ENCODE assay signal across 8 cellular contexts in the genomic region with DNA sequence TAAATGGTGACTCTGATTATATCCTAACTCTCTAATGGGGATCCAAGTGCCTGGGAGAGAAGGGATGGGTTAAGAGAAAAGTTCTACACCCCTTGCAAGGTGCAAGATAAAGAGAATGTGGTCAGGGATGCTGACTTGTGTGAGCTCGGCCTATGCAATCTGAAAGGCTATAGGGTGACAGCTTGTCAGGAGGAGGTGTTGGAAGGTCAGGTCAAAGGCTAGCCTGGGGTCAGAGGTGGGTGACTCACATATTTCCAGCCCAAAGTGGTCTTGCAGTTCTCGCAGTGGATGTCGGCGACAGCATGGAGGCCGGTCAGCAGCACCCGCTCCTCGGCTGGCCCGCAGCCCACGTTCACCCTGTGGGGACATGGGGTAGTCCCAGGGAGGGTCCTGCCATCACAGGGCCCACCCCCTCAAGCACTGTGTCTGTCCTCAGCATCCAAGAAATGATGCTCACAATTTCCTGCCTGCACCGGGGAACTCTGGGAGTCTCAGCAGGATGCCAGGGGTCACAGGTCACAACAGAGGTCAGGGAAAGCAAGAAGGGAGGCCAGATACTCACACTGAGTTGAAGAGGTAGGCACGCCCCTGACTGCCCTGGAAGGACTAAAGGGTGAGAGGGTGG. TPM values are rescaled to one million over a fixed set of nuclear protein-coding genes. Genes with fewer than 3 reads are reported as not detected.
DNase-seq lines count a peak whose midpoint lies in the region; ATAC-seq and TF ChIP-seq lines count a peak whose summit lies in the region.

No MANE protein-coding gene starts in this region.

- no peak for TF ChIP-seq CTCF in VCaP (conservative IDR thresholded peaks at IDR 0.05)
- TF ChIP-seq CTCF in esophagus squamous epithelium (IDR thresholded peaks at IDR 0.05), result no peak
- TF ChIP-seq CTCF in parathyroid adenoma (IDR thresholded peaks at IDR 0.05), result no peak
- no peak for TF ChIP-seq CTCF in GM10266 (IDR thresholded peaks at IDR 0.05; ENCODE audit: control insufficient read depth, insufficient read depth, low read depth, missing control alignments)

- peaks cover 13% of the 10 kb centered on the region for H3K36me3 Mint-ChIP-seq in CD4-positive, CD25-positive, alpha-beta regulatory T cell

- peaks cover 10 to 22% of the 10 kb centered on the region in 2 experiments for H3K9me3 ChIP-seq in CD4-positive, CD25-positive, alpha-beta regulatory T cell (ENCODE audit: control insufficient read depth in 2 of 2, low read length in 2 of 2)
- peaks cover 7 to 20% (median 7%) of the 10 kb centered on the region in 3 donors for H3K9me3 ChIP-seq in esophagus squamous epithelium
- H3K9me3 ChIP-seq in parathyroid adenoma (ENCODE audit: control insufficient read depth, low read length), result no peaks in the 10 kb centered on the region

- H3K9ac ChIP-seq in parathyroid adenoma, result no peak overlapping the region

- peak overlapping the region; percentile 98 for H3K4me2 ChIP-seq in parathyroid adenoma (ENCODE audit: low read length)

- peaks cover 52% of the 10 kb centered on the region for H3K4me1 ChIP-seq in CD4-positive, CD25-positive, alpha-beta regulatory T cell (ENCODE audit: control insufficient read depth, insufficient read depth, low read length, poor library complexity, severe bottlenecking)
- H3K4me1 ChIP-seq in esophagus squamous epithelium (peaks cover 48 to 66% (median 53%) of the 10 kb centered on the region in 3 donors), parathyroid adenoma (peaks cover 17% of the 10 kb centered on the region)

- no peaks in the 10 kb centered on the region for H3K27me3 ChIP-seq in CD4-positive, CD25-positive, alpha-beta regulatory T cell (ENCODE audit: control insufficient read depth, insufficient read depth, low read length)
- H3K27me3 ChIP-seq in esophagus squamous epithelium (no peaks in the 10 kb centered on the region), parathyroid adenoma (ENCODE audit: control insufficient read depth, insufficient read depth, low read length) (no peaks in the 10 kb centered on the region), H7 (ENCODE audit: control insufficient read depth, insufficient read depth, low read length) (no peaks in the 10 kb centered on the region)

- 73 to 78% methylated on average over 1 to 6 of the region's 11 CpGs for WGBS in esophagus squamous epithelium, 2 donors

- no peak for DNase-seq in CD4-positive, CD25-positive, alpha-beta regulatory T cell
- DNase-seq in esophagus squamous epithelium (lab: John Stamatoyannopoulos, UW) (no peak), AG20443 (ENCODE audit: low spot score) (no peak), H7 (no peak), GM10266 (ENCODE audit: extremely low spot score) (no peak)

- peak overlapping the region; percentile 90 to 98 (median 90) for H3K4me3 Mint-ChIP-seq in CD4-positive, CD25-positive, alpha-beta regulatory T cell

- peaks cover 8 to 46% (median 24%) of the 10 kb centered on the region in 4 donors for H3K4me1 Mint-ChIP-seq in CD4-positive, CD25-positive, alpha-beta regulatory T cell

- intact Hi-C loops in esophagus squamous epithelium (cut with DNase I), result no loop called here

- H3K27ac Mint-ChIP-seq in CD4-positive, CD25-positive, alpha-beta regulatory T cell, result peak overlapping the region; percentile 85 to 90 (median 88)

- H3K36me3 ChIP-seq in CD4-positive, CD25-positive, alpha-beta regulatory T cell (ENCODE audit: control insufficient read depth, insufficient read depth, low read length), result peaks cover 14% of the 10 kb centered on the region
- H3K36me3 ChIP-seq in esophagus squamous epithelium, result peaks cover 5 to 26% (median 10%) of the 10 kb centered on the region in 3 donors
- no peaks in the 10 kb centered on the region for H3K36me3 ChIP-seq in parathyroid adenoma (ENCODE audit: control insufficient read depth, insufficient read depth, low read length)
- H3K36me3 ChIP-seq in H7 (replicated peaks; ENCODE audit: control insufficient read depth, insufficient read depth, low read length), result peaks cover 3% of the 10 kb centered on the region; the same call in 1 of the 2 replicates

- H3K4me3 ChIP-seq in CD4-positive, CD25-positive, alpha-beta regulatory T cell (ENCODE audit: low read depth, low read length), result peak overlapping the region; percentile 73
- peak overlapping the region; percentile 62 to 96 (median 89) for H3K4me3 ChIP-seq in esophagus squamous epithelium
- peak overlapping the region; percentile 81 for H3K4me3 ChIP-seq in parathyroid adenoma (ENCODE audit: low read depth, low read length)
- H3K4me3 ChIP-seq in H7 (ENCODE audit: insufficient read depth, low read depth, low read length), result no peak overlapping the region

- peak overlapping the region; percentile 81 for H3K27ac ChIP-seq in CD4-positive, CD25-positive, alpha-beta regulatory T cell (ENCODE audit: insufficient read depth, low read length, poor library complexity, severe bottlenecking)
- peak overlapping the region; percentile 73; the same call in 1 of the 2 replicates for H3K27ac ChIP-seq in VCaP
- peak overlapping the region; percentile 94 to 99 (median 98) for H3K27ac ChIP-seq in esophagus squamous epithelium
- H3K27ac ChIP-seq in parathyroid adenoma, result peak overlapping the region; percentile 57

- TF ChIP-seq POLR2A in esophagus squamous epithelium (IDR thresholded peaks at IDR 0.05), result no peak

- H2AFZ ChIP-seq in parathyroid adenoma, result no peak overlapping the region

- peaks cover 0 to 21% (median 3%) of the 10 kb centered on the region in 7 donors for H3K9me3 Mint-ChIP-seq in CD4-positive, CD25-positive, alpha-beta regulatory T cell

- ATAC-seq in CD4-positive, CD25-positive, alpha-beta regulatory T cell (ENCODE audit: low read depth in 2 of 2), result no peak
- ATAC-seq in GM18519 (IDR thresholded peaks at IDR 0.05; ENCODE audit: low FRiP score, unreplicated experiment), result no peak

- peaks cover 4% of the 10 kb centered on the region for H3K79me2 ChIP-seq in parathyroid adenoma

- H3K27me3 Mint-ChIP-seq in CD4-positive, CD25-positive, alpha-beta regulatory T cell, result no peaks in the 10 kb centered on the region

RNA-seq across cellular contexts. Expression of gene YPEL3, which starts 1.4 kb away (rescaled TPM):
- total RNA-seq in CD4-positive, CD25-positive, alpha-beta regulatory T cell, result 121 TPM
- 100 to 1,000 TPM; 245 to 319 (median 297) TPM for polyA plus RNA-seq in CD4-positive, CD25-positive, alpha-beta regulatory T cell
- total RNA-seq in esophagus squamous epithelium, result 100 to 1,000 TPM in 1 of 4 donors, 10 to 100 TPM in 3; 26.4 to 131 (median 63.0) TPM
- 22.8 and 26.9 TPM in 2 replicates for total RNA-seq in H7 (2014; rRNA removed; shearing (Covaris generic))

RNA-seq across cellular contexts. Expression of gene TBX6, which starts 2.9 kb away (rescaled TPM):
- 0.42 TPM for total RNA-seq in CD4-positive, CD25-positive, alpha-beta regulatory T cell
- under 1 TPM in 1 of 4 donors, not detected in 3; 0.29 TPM for polyA plus RNA-seq in CD4-positive, CD25-positive, alpha-beta regulatory T cell
- total RNA-seq in esophagus squamous epithelium, result 1 to 10 TPM; 1.9 to 6.2 (median 4.7) TPM
- total RNA-seq in H7 (2014; rRNA removed; shearing (Covaris generic)), result 2.9 and 4.6 TPM in 2 replicates

RNA-seq across cellular contexts. Expression of gene GDPD3, which starts 18.7 kb away (rescaled TPM):
- total RNA-seq in CD4-positive, CD25-positive, alpha-beta regulatory T cell, result 26.7 TPM
- polyA plus RNA-seq in CD4-positive, CD25-positive, alpha-beta regulatory T cell, result under 1 TPM in 2 of 4 donors, not detected in 2; 0.13 to 0.28 TPM
- total RNA-seq in esophagus squamous epithelium, result 10 to 100 TPM; 13.4 to 41.2 (median 28.1) TPM
- 0.31 and 1.8 TPM in 2 replicates for total RNA-seq in H7 (2014; rRNA removed; shearing (Covaris generic))

RNA-seq across cellular contexts. Expression of gene PPP4C, which starts 18.9 kb away (rescaled TPM):
- total RNA-seq in CD4-positive, CD25-positive, alpha-beta regulatory T cell, result 97.0 TPM
- 100 to 1,000 TPM; 232 to 289 (median 262) TPM for polyA plus RNA-seq in CD4-positive, CD25-positive, alpha-beta regulatory T cell
- 100 to 1,000 TPM in 1 of 4 donors, 10 to 100 TPM in 3; 67.9 to 100 (median 78.4) TPM for total RNA-seq in esophagus squamous epithelium
- 201 and 256 TPM in 2 replicates for total RNA-seq in H7 (2014; rRNA removed; shearing (Covaris generic))

RNA-seq across cellular contexts. Expression of gene MAPK3, which starts 28.4 kb away (rescaled TPM):
- 71.4 TPM for total RNA-seq in CD4-positive, CD25-positive, alpha-beta regulatory T cell
- polyA plus RNA-seq in CD4-positive, CD25-positive, alpha-beta regulatory T cell, result 10 to 100 TPM in 1 of 4 donors, 1 to 10 TPM in 3; 7.3 to 12.6 (median 9.1) TPM
- total RNA-seq in esophagus squamous epithelium, result 10 to 100 TPM; 45.7 to 86.9 (median 60.8) TPM
- total RNA-seq in H7 (2014; rRNA removed; shearing (Covaris generic)), result 35.0 and 37.2 TPM in 2 replicates
